23 cellular contexts compared by ENCODE assay signal in genomic region chr3:75506603-75507002, GRCh38.
"Had no signal": no experiment of that assay in that cellular context is flagged by ENCODE, and none has a peak within 500 bp of the region (broad histone marks: within the 10 kb centered on the region; RNA-seq: fewer than 3 reads in every experiment).

No MANE protein-coding gene starts in this region.

- H3K36me3 ChIP-seq: neural progenitor cell, ovary, right lobe of liver, sigmoid colon, stomach, thoracic aorta, thyroid gland, upper lobe of left lung, vagina had no signal

- H3K4me3 ChIP-seq: neural progenitor cell, ovary, psoas muscle, right lobe of liver, sigmoid colon, stomach, thoracic aorta, thyroid gland, tibial nerve, upper lobe of left lung, vagina had no signal

- H3K9me3 ChIP-seq: ovary, right lobe of liver, thyroid gland, vagina had no signal

- H3K4me2 ChIP-seq: neural progenitor cell had no signal

- H3K27me3 ChIP-seq: neural progenitor cell, ovary, right lobe of liver, sigmoid colon, stomach, thyroid gland, tibial nerve, upper lobe of left lung, vagina had no signal

- H3K9ac ChIP-seq: neural progenitor cell, parathyroid adenoma had no signal

- H3K27ac ChIP-seq: neural progenitor cell, ovary, psoas muscle, right lobe of liver, sigmoid colon, stomach, thoracic aorta, thyroid gland, tibial nerve, upper lobe of left lung, vagina had no signal

- DNase-seq: natural killer cell; occipital lobe; ovary; psoas muscle; right cardiac atrium; right lobe of liver; sigmoid colon; small intestine; stimulated activated CD4-positive, alpha-beta T cell treated with anti-CD3 and anti-CD28 coated beads, Interleukin-15, amount 100 ng/mL, for 24 hours; stimulated activated CD4-positive, alpha-beta T cell treated with anti-CD3 and anti-CD28 coated beads, Interleukin-2, amount 100 ng/mL, for 24 hours; stimulated activated CD4-positive, alpha-beta T cell treated with anti-CD3 and anti-CD28 coated beads, Interleukin-2, amount 100 ng/mL, for 48 hours; stimulated activated CD4-positive, alpha-beta T cell treated with anti-CD3 and anti-CD28 coated beads, Interleukin-4, amount 100 ng/mL, for 24 hours; stimulated activated naive B cell treated with anti-CD40 and anti-IgM and Interleukin-4, amounts not matched to agents 10 μg/mL and 1 μg/mL and 100 μg/mL, for 72 hours; stimulated activated naive CD4-positive, alpha-beta T cell treated with Interleukin-2 at 50 U/mL for 16 hours; stomach; thyroid gland; trophoblast cell had no signal

- H3K4me1 ChIP-seq: psoas muscle, right lobe of liver, sigmoid colon, thyroid gland, tibial nerve, upper lobe of left lung, vagina had no signal
